In genomic region chr10:58998924-58999713, GRCh38 we compare ENCODE assay signal across 16 cellular contexts.
DNase-seq lines count a peak whose midpoint lies in the region; ATAC-seq and TF ChIP-seq lines count a peak whose summit lies in the region.
"Had no signal": no experiment of that assay in that cellular context is flagged by ENCODE, and none has a peak within 500 bp of the region (broad histone marks: within the 10 kb centered on the region; RNA-seq: fewer than 3 reads in every experiment).

No MANE protein-coding gene starts in this region.

- H3K27ac ChIP-seq in esophagus muscularis mucosa (replicated peaks in 1 of 4) (peak overlapping the region; percentile 25 to 54 (median 32)), liver (ENCODE audit: low read depth in 1 of 2, low read length in 2 of 2) (peak overlapping the region; percentile 53 to 85), gastrocnemius medialis (peak overlapping the region; percentile 13 to 80 (median 67)), OCI-LY7 (ENCODE audit: low read depth, low read length, poor library complexity, severe bottlenecking) (no peak overlapping the region)
- H3K27ac ChIP-seq: parathyroid adenoma, WERI-Rb-1 had no signal

- H2AFZ ChIP-seq in OCI-LY7 (ENCODE audit: low read length), result no peak overlapping the region
- H2AFZ ChIP-seq: parathyroid adenoma had no signal

- POLR2A ChIA-PET in OCI-LY7 (lab: Charles Lee), result interaction anchor here (1.2 to 1.9 kb wide), 2 partner anchors 11 to 13 kb away, joined by 5 to 7 read pairs; no protein-coding TSS in a partner anchor

- no peaks in the 10 kb centered on the region for H3K9me2 ChIP-seq in OCI-LY7 (ENCODE audit: insufficient read depth, low read length)

- BruUV-seq in OCI-LY7 (replicated peaks; lab: Mats Ljungman, UMichigan), result no TSS peak

- TF ChIP-seq POLR2A in esophagus muscularis mucosa (IDR thresholded peaks at IDR 0.05; ENCODE audit: low read depth), result no peak
- no peak for TF ChIP-seq POLR2A in gastrocnemius medialis (IDR thresholded peaks at IDR 0.05)

- H3K4me3 ChIP-seq in esophagus muscularis mucosa (no peak overlapping the region), liver (ENCODE audit: low read depth in 1 of 3, low read length in 3 of 3) (peak overlapping the region; percentile 30 to 68 (median 65)), gastrocnemius medialis (peak overlapping the region in 2 of 4 donors; percentile 3 to 7), OCI-LY7 (ENCODE audit: low read depth, low read length, poor library complexity, severe bottlenecking) (no peak overlapping the region)
- H3K4me3 ChIP-seq: upper lobe of left lung had no signal

- DNase-seq in G401 (ENCODE audit: low spot score), result peak; percentile 69
- no peak for DNase-seq in esophagus muscularis mucosa (ENCODE audit: extremely low spot score)
- peak; percentile 78 to 81 for DNase-seq in gastrocnemius medialis
- no peak for DNase-seq in OCI-LY7 (ENCODE audit: low spot score)
- DNase-seq in NCI-H446 treated with DMSO at 0.1 percent for 48 hours (lab: John Stamatoyannopoulos, UW), result no peak
- DNase-seq in NCI-H774 (lab: John Stamatoyannopoulos, UW), result no peak
- DNase-seq: DMS79, H7, NCI-H1105, NCI-H510A treated with DMSO at 0.1 percent for 48 hours, SHP77 treated with DMSO at 0.1 percent for 48 hours, WERI-Rb-1 had no signal

- H3K4me2 ChIP-seq in OCI-LY7 (ENCODE audit: low read length), result no peak overlapping the region

- peak; percentile 49 to 70 for TF ChIP-seq RAD21 in liver (IDR thresholded peaks at IDR 0.05)

- no peak for TF ChIP-seq EP300 in esophagus muscularis mucosa (IDR thresholded peaks at IDR 0.05)

- intact Hi-C loops in esophagus muscularis mucosa (cut with DNase I) (no loop called here), gastrocnemius medialis (cut with DNase I; ENCODE audit: low total_unique reads) (no loop called here), OCI-LY7 (cut with micrococcal nuclease; ENCODE audit: unreplicated experiment) (no loop called here)

- no peaks in the 10 kb centered on the region for H4K20me1 ChIP-seq in OCI-LY7 (ENCODE audit: insufficient read depth, low read length)

- CTCF ChIA-PET in OCI-LY7 (lab: Charles Lee; ENCODE audit: unreplicated experiment), result interaction anchor here (0.9 to 1.1 kb wide), 2 partner anchors 13 to 17 kb away, joined by 3 to 4 read pairs; no protein-coding TSS in a partner anchor

- H3K27me3 ChIP-seq in esophagus muscularis mucosa (no peaks in the 10 kb centered on the region), liver (ENCODE audit: control insufficient read depth in 4 of 4, insufficient read depth in 4 of 4, low read length in 3 of 4) (no peaks in the 10 kb centered on the region), gastrocnemius medialis (no peaks in the 10 kb centered on the region)
- H3K27me3 ChIP-seq: upper lobe of left lung had no signal

- 77% methylated on average over 8 of the region's 8 CpGs for WGBS in esophagus muscularis mucosa
- WGBS in liver, result 41% methylated on average over 8 of the region's 8 CpGs

- no peaks in the 10 kb centered on the region for H3K79me2 ChIP-seq in OCI-LY7 (ENCODE audit: insufficient read depth, low read depth, low read length)
- H3K79me2 ChIP-seq: parathyroid adenoma had no signal

- ATAC-seq in gastrocnemius medialis, result peak; percentile 95 to 97
- no peak for ATAC-seq in GM18870 (IDR thresholded peaks at IDR 0.05; ENCODE audit: unreplicated experiment)

- peaks cover 0 to 27% (median 5%) of the 10 kb centered on the region in 4 donors for H3K4me1 ChIP-seq in esophagus muscularis mucosa
- peaks cover 8 to 76% (median 51%) of the 10 kb centered on the region in 4 donors for H3K4me1 ChIP-seq in liver (ENCODE audit: control insufficient read depth in 4 of 4, insufficient read depth in 4 of 4, low read length in 3 of 4)
- H3K4me1 ChIP-seq in gastrocnemius medialis, result peaks cover 15 to 27% of the 10 kb centered on the region in 2 donors
- H3K4me1 ChIP-seq in OCI-LY7 (ENCODE audit: insufficient read depth, low read length, poor library complexity, severe bottlenecking), result peaks cover 19% of the 10 kb centered on the region
- H3K4me1 ChIP-seq: parathyroid adenoma, upper lobe of left lung had no signal

- peak overlapping the region; percentile 36 to 86 for H3K9ac ChIP-seq in liver (ENCODE audit: low read depth in 1 of 2, low read length in 2 of 2)
- H3K9ac ChIP-seq: parathyroid adenoma had no signal

- H3K36me3 ChIP-seq in esophagus muscularis mucosa, result no peaks in the 10 kb centered on the region
- no peaks in the 10 kb centered on the region for H3K36me3 ChIP-seq in liver (ENCODE audit: control insufficient read depth in 4 of 4, insufficient read depth in 3 of 4, low read depth in 1 of 4, low read length in 3 of 4)
- H3K36me3 ChIP-seq in gastrocnemius medialis, result no peaks in the 10 kb centered on the region
- H3K36me3 ChIP-seq in OCI-LY7 (ENCODE audit: insufficient read depth, low read length), result no peaks in the 10 kb centered on the region
- H3K36me3 ChIP-seq: upper lobe of left lung, WERI-Rb-1 had no signal

- no peak for TF ChIP-seq CTCF in esophagus muscularis mucosa (IDR thresholded peaks at IDR 0.05)
- no peak for TF ChIP-seq CTCF in liver (IDR thresholded peaks at IDR 0.05; ENCODE audit: low read depth, low read length, missing input control)
- no peak for TF ChIP-seq CTCF in gastrocnemius medialis (IDR thresholded peaks at IDR 0.05 in 4 of 5, conservative IDR thresholded peaks at IDR 0.05 in 1 of 5)
- no peak for TF ChIP-seq CTCF in OCI-LY7 (conservative IDR thresholded peaks at IDR 0.05; ENCODE audit: low read length)

- H3K9me3 ChIP-seq in esophagus muscularis mucosa (no peaks in the 10 kb centered on the region), liver (ENCODE audit: control insufficient read depth in 4 of 4, low read length in 3 of 4) (no peaks in the 10 kb centered on the region), gastrocnemius medialis (no peaks in the 10 kb centered on the region), OCI-LY7 (ENCODE audit: low read length) (no peaks in the 10 kb centered on the region)
- H3K9me3 ChIP-seq: upper lobe of left lung had no signal

- in situ Hi-C loops in G401 (cut with HindIII; ENCODE audit: low sequenced_read_pairs) (no loop called here), gastrocnemius medialis (cut with MboI; ENCODE audit: low sequenced_read_pairs in 4 of 4) (no loop called here)

TF ChIP-seq in liver, 16 proteins besides CTCF, POLR2A, EP300 and RAD21 (continues in another document):
- TF ChIP-seq MAX (IDR thresholded peaks at IDR 0.05) (peak; percentile 6), NR2F2 (IDR thresholded peaks at IDR 0.05) (no peak), EGR1 (IDR thresholded peaks at IDR 0.05; ENCODE audit: low read depth in 2 of 2) (no peak), ATF3 (IDR thresholded peaks at IDR 0.05) (no peak), TAF1 (conservative IDR thresholded peaks at IDR 0.05) (peak; percentile 80), REST (IDR thresholded peaks at IDR 0.05) (peak; percentile 81), FOXA2 (IDR thresholded peaks at IDR 0.05) (no peak), FOXA1 (IDR thresholded peaks at IDR 0.05) (no peak), ZBTB33 (IDR thresholded peaks at IDR 0.05) (no peak), GABPA (IDR thresholded peaks at IDR 0.05 in 1 of 2, conservative IDR thresholded peaks at IDR 0.05 in 1 of 2) (no peak), HNF4A (conservative IDR thresholded peaks at IDR 0.05) (peak; percentile 85 to 86), RXRA (IDR thresholded peaks at IDR 0.05) (peak; percentile 72 to 73), YY1 (IDR thresholded peaks at IDR 0.05) (peak; percentile 82)

Comparison
In these comparisons a context has a peak if more than half of its experiments do, and no peak if none do; other contexts are left out.
1. DNase-seq: peak in G401 (single experiment) and gastrocnemius medialis (2 of 2); none in esophagus muscularis mucosa (single experiment), OCI-LY7 (single experiment), NCI-H446 treated with DMSO at 0.1 percent for 48 hours (single experiment) and NCI-H774 (single experiment).
2. H3K4me3 ChIP-seq: peak in liver (3 of 3); none in esophagus muscularis mucosa (0 of 4) and OCI-LY7 (single experiment).